In genomic region chr2:97708608-97709007, GRCh38 we compare ENCODE assay signal across 18 cellular contexts. TPM values are rescaled to one million over a fixed set of nuclear protein-coding genes. Genes with fewer than 3 reads are reported as not detected.
A peak's percentile ranks its signal among the peaks of the same experiment; 100 is the strongest.
DNase-seq lines count a peak whose midpoint lies in the region; ATAC-seq and TF ChIP-seq lines count a peak whose summit lies in the region.
"Had no signal": no experiment of that assay in that cellular context is flagged by ENCODE, and none has a peak within 500 bp of the region (broad histone marks: within the 10 kb centered on the region; RNA-seq: fewer than 3 reads in every experiment).

No MANE protein-coding gene starts in this region.

- H3K4me2 ChIP-seq in neuronal stem cell (ENCODE audit: insufficient read depth, low read length, poor library complexity, severe bottlenecking) = no peak overlapping the region
- H3K4me2 ChIP-seq: KMS-11, SK-N-SH had no signal

- WGBS in neuronal stem cell (ENCODE audit: extremely low coverage in 2 of 2, insufficient read length in 2 of 2, insufficient replicate concordance in 1 of 2), 2 donors = no CpG with 5 or more reads among the region's 8 CpGs
- WGBS in heart left ventricle, 4 donors = 91 to 94% (median 92%) methylated on average over 8 of the region's 8 CpGs

- CTCF ChIA-PET in WTC11 (lab: Charles Lee) = interaction anchor here (0.9 to 9.2 kb wide), 7 partner anchors 9 to 118 kb away, joined by 4 to 124 read pairs (median 12); no protein-coding TSS in a partner anchor

- no peak for TF ChIP-seq POLR2A in heart left ventricle (IDR thresholded peaks at IDR 0.05)

- no peak for TF ChIP-seq CTCF in WTC11 (IDR thresholded peaks at IDR 0.05)
- TF ChIP-seq CTCF in heart left ventricle (IDR thresholded peaks at IDR 0.05) = no peak

- H2BK5ac ChIP-seq in neuronal stem cell (ENCODE audit: low read length) = no peak overlapping the region

- H3K4me3 Mint-ChIP-seq in stimulated activated naive CD8-positive, alpha-beta T cell treated with anti-CD3 and anti-CD28 coated beads, Interleukin-15, Interleukin-2, amounts not matched to agents 100 ng/mL and 50 ng/mL, for 24 hours = no peak overlapping the region
- no peak overlapping the region for H3K4me3 Mint-ChIP-seq in WTC11

- H3K9ac ChIP-seq in neuronal stem cell (ENCODE audit: low read depth, low read length, poor library complexity) = peak overlapping the region; percentile 32
- H3K9ac ChIP-seq: KMS-11, SK-N-SH had no signal

- intact Hi-C loops in heart left ventricle (cut with DNase I) = loop anchor here in 5 of 10 donors (2.0 to 10.0 kb wide), 3 partner anchors 39 to 676 kb away; no protein-coding TSS in a partner anchor

- H4K8ac ChIP-seq in neuronal stem cell (ENCODE audit: low read depth, low read length) = no peak overlapping the region

- H2AFZ ChIP-seq in neuronal stem cell (ENCODE audit: low read length) = no peak overlapping the region

- no peak overlapping the region for H4K91ac ChIP-seq in neuronal stem cell (ENCODE audit: low read depth, low read length, poor library complexity)

- H3K27ac Mint-ChIP-seq in stimulated activated naive CD8-positive, alpha-beta T cell treated with anti-CD3 and anti-CD28 coated beads, Interleukin-15, Interleukin-2, amounts not matched to agents 100 ng/mL and 50 ng/mL, for 24 hours = peak overlapping the region; percentile 26
- H3K27ac Mint-ChIP-seq in WTC11 = no peak overlapping the region

- H3K4me3 ChIP-seq in neuronal stem cell (ENCODE audit: low read length in 2 of 2) (no peak overlapping the region), heart left ventricle (no peak overlapping the region)
- H3K4me3 ChIP-seq: MG63 had no signal

- H3K79me1 ChIP-seq in neuronal stem cell (ENCODE audit: low read depth, low read length) = peaks cover 3% of the 10 kb centered on the region

- H3K27me3 Mint-ChIP-seq in stimulated activated naive CD8-positive, alpha-beta T cell treated with anti-CD3 and anti-CD28 coated beads, Interleukin-15, Interleukin-2, amounts not matched to agents 100 ng/mL and 50 ng/mL, for 24 hours = no peaks in the 10 kb centered on the region
- peaks cover 4% of the 10 kb centered on the region; the same call in 1 of the 2 replicates for H3K27me3 Mint-ChIP-seq in WTC11 (ENCODE audit: low read depth)

- H3K27me3 ChIP-seq in neuronal stem cell (ENCODE audit: control insufficient read depth in 3 of 3, insufficient read depth in 3 of 3, low read depth in 1 of 3, low read length in 3 of 3) (no peaks in the 10 kb centered on the region), heart left ventricle (no peaks in the 10 kb centered on the region)
- H3K27me3 ChIP-seq: MG63 had no signal

- H3K4me1 ChIP-seq in neuronal stem cell (ENCODE audit: control insufficient read depth in 2 of 2, insufficient read depth in 1 of 2, low read depth in 1 of 2, low read length in 2 of 2) = peaks cover 0 to 1% of the 10 kb centered on the region in 2 donors
- peaks cover 0 to 9% (median 0%) of the 10 kb centered on the region in 12 donors for H3K4me1 ChIP-seq in heart left ventricle

- no peaks in the 10 kb centered on the region for H3K9me3 ChIP-seq in neuronal stem cell (replicated peaks in 1 of 2; ENCODE audit: control insufficient read depth in 2 of 2, insufficient read depth in 1 of 2, low read depth in 1 of 2, low read length in 2 of 2)
- no peaks in the 10 kb centered on the region for H3K9me3 ChIP-seq in heart left ventricle
- H3K9me3 ChIP-seq: MG63, SK-N-SH had no signal

- DNase-seq in stimulated activated naive CD8-positive, alpha-beta T cell treated with anti-CD3 and anti-CD28 coated beads, Interleukin-15, Interleukin-2, amounts not matched to agents 100 U/mL and 50 U/mL, for 24 hours = no peak
- DNase-seq in WTC11 (ENCODE audit: low spot score) = no peak
- no peak for DNase-seq in neuronal stem cell (ENCODE audit: low spot score)
- no peak for DNase-seq in NCI-H2227 (lab: John Stamatoyannopoulos, UW; ENCODE audit: unreplicated experiment)
- DNase-seq in heart left ventricle = no peak
- no peak for DNase-seq in NCI-H1092 (lab: John Stamatoyannopoulos, UW)
- DNase-seq: C1 segment of cervical spinal cord, DMS 273 treated with DMSO at 0.1 percent for 48 hours, HCEC 1CT, MG63, NCI-H187 treated with DMSO at 0.1 percent for 48 hours, NCI-H2171, NCI-H510A, Right ventricle myocardium superior, SK-N-SH had no signal

- H3K4me1 Mint-ChIP-seq in stimulated activated naive CD8-positive, alpha-beta T cell treated with anti-CD3 and anti-CD28 coated beads, Interleukin-15, Interleukin-2, amounts not matched to agents 100 ng/mL and 50 ng/mL, for 24 hours (ENCODE audit: low read depth) = peaks cover 39% of the 10 kb centered on the region
- peaks cover 5% of the 10 kb centered on the region for H3K4me1 Mint-ChIP-seq in WTC11

- H3K27ac ChIP-seq in neuronal stem cell (replicated peaks; ENCODE audit: low read length) (no peak overlapping the region), heart left ventricle (no peak overlapping the region)
- H3K27ac ChIP-seq: KMS-11 had no signal

- H3K36me3 ChIP-seq in neuronal stem cell (replicated peaks in 1 of 2; ENCODE audit: control insufficient read depth in 2 of 2, insufficient read depth in 2 of 2, low read length in 2 of 2) (no peaks in the 10 kb centered on the region), heart left ventricle (no peaks in the 10 kb centered on the region)
- H3K36me3 ChIP-seq: MG63 had no signal

- H3K18ac ChIP-seq in neuronal stem cell (ENCODE audit: low read length) = no peak overlapping the region

- peaks cover 4% of the 10 kb centered on the region for H3K36me3 Mint-ChIP-seq in stimulated activated naive CD8-positive, alpha-beta T cell treated with anti-CD3 and anti-CD28 coated beads, Interleukin-15, Interleukin-2, amounts not matched to agents 100 ng/mL and 50 ng/mL, for 24 hours (ENCODE audit: low read depth)
- 0 out of 2 replicates have a peak, but pooled peaks cover 2% of the 10 kb centered on the region for H3K36me3 Mint-ChIP-seq in WTC11

- no peak overlapping the region for H2BK12ac ChIP-seq in neuronal stem cell (ENCODE audit: low read length)

- no peak for ATAC-seq in stimulated activated naive CD8-positive, alpha-beta T cell treated with anti-CD3 and anti-CD28 coated beads, Interleukin-15, Interleukin-2, amounts not matched to agents 100 U/mL and 50 U/mL, for 24 hours
- ATAC-seq in WTC11 (peak; percentile 43), heart left ventricle (no peak)
- ATAC-seq: Panc1 had no signal

- POLR2A ChIA-PET in WTC11 (lab: Charles Lee) = interaction anchor here (0.5 kb wide), 1 partner anchor 425 kb away, joined by 6 read pairs; no protein-coding TSS in a partner anchor

- H2AK5ac ChIP-seq in neuronal stem cell (ENCODE audit: low read depth, low read length) = no peak overlapping the region

- no peak overlapping the region for H2BK120ac ChIP-seq in neuronal stem cell (ENCODE audit: low read depth, low read length)

- H3K4ac ChIP-seq in neuronal stem cell (ENCODE audit: low read length) = no peak overlapping the region

- no peak overlapping the region for H2BK15ac ChIP-seq in neuronal stem cell (ENCODE audit: low read length)

- H3K14ac ChIP-seq in neuronal stem cell (ENCODE audit: low read length) = no peak overlapping the region

- H3K9me3 Mint-ChIP-seq in stimulated activated naive CD8-positive, alpha-beta T cell treated with anti-CD3 and anti-CD28 coated beads, Interleukin-15, Interleukin-2, amounts not matched to agents 100 ng/mL and 50 ng/mL, for 24 hours = no peaks in the 10 kb centered on the region
- peaks cover 3% of the 10 kb centered on the region; the same call in 1 of the 2 replicates for H3K9me3 Mint-ChIP-seq in WTC11

- H3K23ac ChIP-seq in neuronal stem cell (ENCODE audit: low read depth, low read length, poor library complexity) = no peak overlapping the region

TF ChIP-seq in WTC11, 78 proteins besides CTCF, POLR2A, EP300 and RAD21:
- TF ChIP-seq NFYB (CRISPR knock-in tag; conservative IDR thresholded peaks at IDR 0.05; ENCODE audit: low read depth) (peak; percentile 54), CREB1 (CRISPR knock-in tag; IDR thresholded peaks at IDR 0.05) (no peak), USF2 (CRISPR knock-in tag; IDR thresholded peaks at IDR 0.05) (peak; percentile 68)

RNA-seq across cellular contexts. Expression of gene ZAP70, which starts 4.8 kb away (rescaled TPM):
- total RNA-seq in WTC11 (2021) = 0.61 to 0.73 TPM (median 0.64 TPM) in 3 replicates
- polyA plus RNA-seq in neuronal stem cell (2013, experiment 1 of 2) = 0.08 TPM
- polyA plus RNA-seq in neuronal stem cell (2013, experiment 2 of 2) = 0.06 TPM
- total RNA-seq in heart left ventricle = 10 to 100 TPM in 1 of 9 donors, 1 to 10 TPM in 2, under 1 TPM in 5, not detected in 1; 0.16 to 13.5 (median 0.87) TPM
- polyA plus RNA-seq in heart left ventricle = under 1 TPM; 0.58 to 0.65 TPM

RNA-seq across cellular contexts. Expression of gene C2orf92, which starts 39.1 kb away (rescaled TPM):
- total RNA-seq in WTC11 (2021) (5.2 to 7.9 TPM (median 6.9 TPM) in 3 replicates), heart left ventricle (1 to 10 TPM; 1.7 to 3.9 (median 2.4) TPM)
- 3.1 TPM for polyA plus RNA-seq in neuronal stem cell (2013, experiment 1 of 2)
- polyA plus RNA-seq in neuronal stem cell (2013, experiment 2 of 2) = 3.7 TPM
- polyA plus RNA-seq in heart left ventricle = 10 to 100 TPM in 1 of 2 donors, under 1 TPM in 1; 0.89 to 11.0 TPM

RNA-seq across cellular contexts. Expression of gene ACTR1B, which starts 44.8 kb away (rescaled TPM):
- 58.2 to 71.8 TPM (median 70.4 TPM) in 3 replicates for total RNA-seq in WTC11 (2021)
- polyA plus RNA-seq in neuronal stem cell (2013, experiment 1 of 2) = 58.1 TPM
- polyA plus RNA-seq in neuronal stem cell (2013, experiment 2 of 2) = 55.1 TPM
- total RNA-seq in heart left ventricle = 10 to 100 TPM; 62.1 to 84.1 (median 74.9) TPM
- 10 to 100 TPM; 48.7 to 94.9 TPM for polyA plus RNA-seq in heart left ventricle
